Comparison of ENCODE assay signal across 1 cellular context in the genomic region with DNA sequence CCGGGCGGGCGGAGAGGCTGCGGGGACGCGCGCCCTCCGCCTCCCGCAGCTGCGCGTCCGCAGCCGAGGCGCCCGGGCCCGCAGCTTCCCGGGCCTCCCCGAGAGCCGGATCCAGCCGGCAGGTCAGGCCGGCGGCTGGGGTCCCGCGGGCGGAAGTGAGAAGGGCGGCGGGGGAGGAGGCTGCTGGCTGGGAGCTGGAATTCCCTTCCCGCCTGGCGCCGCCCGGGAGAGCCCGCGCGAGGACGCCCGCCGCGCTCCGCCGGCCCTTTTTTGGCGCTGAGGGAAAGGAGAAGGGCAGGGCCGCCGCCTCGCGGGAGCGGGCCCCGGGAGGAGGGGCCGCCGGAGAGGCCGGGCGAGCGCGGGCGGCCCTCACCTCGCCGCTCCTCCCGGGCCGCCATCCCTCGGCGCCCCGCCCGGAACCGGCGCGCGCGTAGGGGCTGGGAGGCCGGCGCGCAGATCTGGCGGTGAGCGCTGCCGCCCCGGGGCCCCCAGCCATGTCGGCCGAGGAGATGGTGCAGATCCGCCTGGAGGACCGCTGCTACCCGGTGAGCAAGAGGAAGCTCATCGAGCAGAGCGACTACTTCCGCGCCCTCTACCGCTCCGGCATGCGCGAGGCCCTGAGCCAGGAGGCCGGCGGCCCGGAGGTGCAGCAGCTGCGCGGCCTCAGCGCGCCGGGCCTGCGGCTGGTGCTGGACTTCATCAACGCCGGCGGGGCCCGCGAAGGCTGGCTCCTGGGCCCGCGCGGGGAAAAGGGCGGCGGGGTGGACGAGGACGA.
TF ChIP-seq lines count a peak whose summit lies in the region.

A gene with protein sequence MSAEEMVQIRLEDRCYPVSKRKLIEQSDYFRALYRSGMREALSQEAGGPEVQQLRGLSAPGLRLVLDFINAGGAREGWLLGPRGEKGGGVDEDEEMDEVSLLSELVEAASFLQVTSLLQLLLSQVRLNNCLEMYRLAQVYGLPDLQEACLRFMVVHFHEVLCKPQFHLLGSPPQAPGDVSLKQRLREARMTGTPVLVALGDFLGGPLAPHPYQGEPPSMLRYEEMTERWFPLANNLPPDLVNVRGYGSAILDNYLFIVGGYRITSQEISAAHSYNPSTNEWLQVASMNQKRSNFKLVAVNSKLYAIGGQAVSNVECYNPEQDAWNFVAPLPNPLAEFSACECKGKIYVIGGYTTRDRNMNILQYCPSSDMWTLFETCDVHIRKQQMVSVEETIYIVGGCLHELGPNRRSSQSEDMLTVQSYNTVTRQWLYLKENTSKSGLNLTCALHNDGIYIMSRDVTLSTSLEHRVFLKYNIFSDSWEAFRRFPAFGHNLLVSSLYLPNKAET (plus strand): TSS at position 397 of the 775 bp plus-strand sequence. CDS start 98 bp downstream, at position 495.
A gene (minus strand): TSS at position 400 of the 775 bp plus-strand sequence. CDS start 8,960 bp downstream, outside the sequence.

TF ChIP-seq in HepG2, 621 proteins besides CTCF, POLR2A, EP300 and RAD21 (continued from another document and continues in another):
- TF ChIP-seq, protein P1, sequence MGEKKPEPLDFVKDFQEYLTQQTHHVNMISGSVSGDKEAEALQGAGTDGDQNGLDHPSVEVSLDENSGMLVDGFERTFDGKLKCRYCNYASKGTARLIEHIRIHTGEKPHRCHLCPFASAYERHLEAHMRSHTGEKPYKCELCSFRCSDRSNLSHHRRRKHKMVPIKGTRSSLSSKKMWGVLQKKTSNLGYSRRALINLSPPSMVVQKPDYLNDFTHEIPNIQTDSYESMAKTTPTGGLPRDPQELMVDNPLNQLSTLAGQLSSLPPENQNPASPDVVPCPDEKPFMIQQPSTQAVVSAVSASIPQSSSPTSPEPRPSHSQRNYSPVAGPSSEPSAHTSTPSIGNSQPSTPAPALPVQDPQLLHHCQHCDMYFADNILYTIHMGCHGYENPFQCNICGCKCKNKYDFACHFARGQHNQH (CRISPR knock-in tag; IDR thresholded peaks at IDR 0.05) = no peak
- TF ChIP-seq REPIN1 (CRISPR knock-in tag; IDR thresholded peaks at IDR 0.05; ENCODE audit: borderline replicate concordance, low read depth) = no peak
- TF ChIP-seq, protein P2, sequence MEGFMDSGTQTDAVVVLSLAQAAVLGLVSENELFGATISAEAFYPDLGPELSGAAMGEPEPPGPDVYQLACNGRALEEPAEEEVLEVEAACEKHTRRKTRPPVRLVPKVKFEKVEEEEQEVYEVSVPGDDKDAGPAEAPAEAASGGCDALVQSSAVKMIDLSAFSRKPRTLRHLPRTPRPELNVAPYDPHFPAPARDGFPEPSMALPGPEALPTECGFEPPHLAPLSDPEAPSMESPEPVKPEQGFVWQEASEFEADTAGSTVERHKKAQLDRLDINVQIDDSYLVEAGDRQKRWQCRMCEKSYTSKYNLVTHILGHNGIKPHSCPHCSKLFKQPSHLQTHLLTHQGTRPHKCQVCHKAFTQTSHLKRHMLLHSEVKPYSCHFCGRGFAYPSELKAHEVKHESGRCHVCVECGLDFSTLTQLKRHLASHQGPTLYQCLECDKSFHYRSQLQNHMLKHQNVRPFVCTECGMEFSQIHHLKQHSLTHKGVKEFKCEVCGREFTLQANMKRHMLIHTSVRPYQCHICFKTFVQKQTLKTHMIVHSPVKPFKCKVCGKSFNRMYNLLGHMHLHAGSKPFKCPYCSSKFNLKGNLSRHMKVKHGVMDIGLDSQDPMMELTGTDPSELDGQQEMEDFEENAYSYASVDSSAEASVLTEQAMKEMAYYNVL (CRISPR knock-in tag; IDR thresholded peaks at IDR 0.05; ENCODE audit: borderline replicate concordance) = peak; percentile 37; the same call in 1 of the 2 replicates
- no peak for TF ChIP-seq ZNF607 (CRISPR knock-in tag; IDR thresholded peaks at IDR 0.05; ENCODE audit: borderline replicate concordance)
- TF ChIP-seq JUND (CRISPR knock-in tag; IDR thresholded peaks at IDR 0.05) = peak; percentile 22; the same call in 1 of the 2 replicates
- TF ChIP-seq, protein P3, sequence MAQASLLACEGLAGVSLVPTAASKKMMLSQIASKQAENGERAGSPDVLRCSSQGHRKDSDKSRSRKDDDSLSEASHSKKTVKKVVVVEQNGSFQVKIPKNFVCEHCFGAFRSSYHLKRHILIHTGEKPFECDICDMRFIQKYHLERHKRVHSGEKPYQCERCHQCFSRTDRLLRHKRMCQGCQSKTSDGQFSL (CRISPR knock-in tag; IDR thresholded peaks at IDR 0.05) = peak; percentile 46; the same call in 1 of the 2 replicates
- TF ChIP-seq TP53 (CRISPR knock-in tag; conservative IDR thresholded peaks at IDR 0.05) = no peak
- TF ChIP-seq, protein P4, sequence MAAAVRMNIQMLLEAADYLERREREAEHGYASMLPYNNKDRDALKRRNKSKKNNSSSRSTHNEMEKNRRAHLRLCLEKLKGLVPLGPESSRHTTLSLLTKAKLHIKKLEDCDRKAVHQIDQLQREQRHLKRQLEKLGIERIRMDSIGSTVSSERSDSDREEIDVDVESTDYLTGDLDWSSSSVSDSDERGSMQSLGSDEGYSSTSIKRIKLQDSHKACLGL (CRISPR knock-in tag; IDR thresholded peaks at IDR 0.05) = peak; percentile 82; the same call in 1 of the 2 replicates
- TF ChIP-seq SKI (IDR thresholded peaks at IDR 0.05; ENCODE audit: partially characterized antibody) = no peak
- TF ChIP-seq ASH2L (IDR thresholded peaks at IDR 0.05; ENCODE audit: insufficient read length, low read depth, low read length) = peak; percentile 47
- TF ChIP-seq, protein P5, sequence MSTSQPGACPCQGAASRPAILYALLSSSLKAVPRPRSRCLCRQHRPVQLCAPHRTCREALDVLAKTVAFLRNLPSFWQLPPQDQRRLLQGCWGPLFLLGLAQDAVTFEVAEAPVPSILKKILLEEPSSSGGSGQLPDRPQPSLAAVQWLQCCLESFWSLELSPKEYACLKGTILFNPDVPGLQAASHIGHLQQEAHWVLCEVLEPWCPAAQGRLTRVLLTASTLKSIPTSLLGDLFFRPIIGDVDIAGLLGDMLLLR (CRISPR knock-in tag; IDR thresholded peaks at IDR 0.05) = no peak; the same call in 1 of the 2 replicates
- no peak; the same call in 1 of the 2 replicates for TF ChIP-seq AKAP8 (CRISPR knock-in tag; IDR thresholded peaks at IDR 0.05)
- no peak for TF ChIP-seq AGO1 (IDR thresholded peaks at IDR 0.05; ENCODE audit: low read depth, low read length, poor library complexity, severe bottlenecking)
- no peak for TF ChIP-seq ZNF343 (CRISPR knock-in tag; IDR thresholded peaks at IDR 0.05)
- 0 out of 2 replicates have a peak, but pooled peaks have one; percentile 46 for TF ChIP-seq SRF (IDR thresholded peaks at IDR 0.05; ENCODE audit: low read depth, low read length)
- no peak; the same call in none of the 2 replicates for TF ChIP-seq ATF7-NPFF (CRISPR knock-in tag; IDR thresholded peaks at IDR 0.05; ENCODE audit: low read depth)
- TF ChIP-seq KLF12 (CRISPR knock-in tag; IDR thresholded peaks at IDR 0.05; ENCODE audit: borderline replicate concordance) = peak; percentile 73
- TF ChIP-seq HNRNPLL (IDR thresholded peaks at IDR 0.05; ENCODE audit: low read depth, low read length, poor library complexity, severe bottlenecking) = peak; percentile 68
- TF ChIP-seq ZSCAN21 (CRISPR knock-in tag; IDR thresholded peaks at IDR 0.05; ENCODE audit: borderline replicate concordance) = peak; percentile 80
- peak; percentile 31; the same call in 1 of the 2 replicates for TF ChIP-seq ZNF772 (CRISPR knock-in tag; IDR thresholded peaks at IDR 0.05)
- TF ChIP-seq, protein P6, sequence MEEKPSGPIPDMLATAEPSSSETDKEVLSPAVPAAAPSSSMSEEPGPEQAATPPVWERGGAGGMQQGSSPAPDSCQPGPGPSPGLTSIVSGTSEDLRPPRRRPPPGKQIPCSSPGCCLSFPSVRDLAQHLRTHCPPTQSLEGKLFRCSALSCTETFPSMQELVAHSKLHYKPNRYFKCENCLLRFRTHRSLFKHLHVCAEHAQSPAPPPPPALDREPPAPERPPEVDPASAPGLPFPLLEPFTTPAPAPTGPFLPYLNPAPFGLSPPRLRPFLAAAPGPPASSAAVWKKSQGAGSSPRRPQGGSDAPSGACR (CRISPR knock-in tag; IDR thresholded peaks at IDR 0.05) = no peak
- TF ChIP-seq ZIK1 (CRISPR knock-in tag; IDR thresholded peaks at IDR 0.05; ENCODE audit: borderline replicate concordance, low read depth) = peak; percentile 67; the same call in 1 of the 2 replicates
- TF ChIP-seq, protein P7, sequence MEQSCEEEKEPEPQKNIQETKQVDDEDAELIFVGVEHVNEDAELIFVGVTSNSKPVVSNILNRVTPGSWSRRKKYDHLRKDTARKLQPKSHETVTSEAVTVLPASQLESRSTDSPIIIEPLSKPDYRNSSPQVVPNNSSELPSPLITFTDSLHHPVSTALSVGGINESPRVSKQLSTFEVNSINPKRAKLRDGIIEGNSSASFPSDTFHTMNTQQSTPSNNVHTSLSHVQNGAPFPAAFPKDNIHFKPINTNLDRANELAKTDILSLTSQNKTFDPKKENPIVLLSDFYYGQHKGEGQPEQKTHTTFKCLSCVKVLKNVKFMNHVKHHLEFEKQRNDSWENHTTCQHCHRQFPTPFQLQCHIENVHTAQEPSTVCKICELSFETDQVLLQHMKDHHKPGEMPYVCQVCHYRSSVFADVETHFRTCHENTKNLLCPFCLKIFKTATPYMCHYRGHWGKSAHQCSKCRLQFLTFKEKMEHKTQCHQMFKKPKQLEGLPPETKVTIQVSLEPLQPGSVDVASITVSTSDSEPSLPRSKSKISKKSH (CRISPR knock-in tag; IDR thresholded peaks at IDR 0.05; ENCODE audit: borderline replicate concordance) = no peak
- TF ChIP-seq KLF6 (CRISPR knock-in tag; IDR thresholded peaks at IDR 0.05) = no peak; the same call in 1 of the 2 replicates
- no peak for TF ChIP-seq TGIF2 (CRISPR knock-in tag; IDR thresholded peaks at IDR 0.05)
- TF ChIP-seq, protein P8, sequence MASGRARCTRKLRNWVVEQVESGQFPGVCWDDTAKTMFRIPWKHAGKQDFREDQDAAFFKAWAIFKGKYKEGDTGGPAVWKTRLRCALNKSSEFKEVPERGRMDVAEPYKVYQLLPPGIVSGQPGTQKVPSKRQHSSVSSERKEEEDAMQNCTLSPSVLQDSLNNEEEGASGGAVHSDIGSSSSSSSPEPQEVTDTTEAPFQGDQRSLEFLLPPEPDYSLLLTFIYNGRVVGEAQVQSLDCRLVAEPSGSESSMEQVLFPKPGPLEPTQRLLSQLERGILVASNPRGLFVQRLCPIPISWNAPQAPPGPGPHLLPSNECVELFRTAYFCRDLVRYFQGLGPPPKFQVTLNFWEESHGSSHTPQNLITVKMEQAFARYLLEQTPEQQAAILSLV (CRISPR knock-in tag; IDR thresholded peaks at IDR 0.05; ENCODE audit: borderline replicate concordance) = 0 out of 2 replicates have a peak, but pooled peaks have one; percentile 49
- TF ChIP-seq, protein P9, sequence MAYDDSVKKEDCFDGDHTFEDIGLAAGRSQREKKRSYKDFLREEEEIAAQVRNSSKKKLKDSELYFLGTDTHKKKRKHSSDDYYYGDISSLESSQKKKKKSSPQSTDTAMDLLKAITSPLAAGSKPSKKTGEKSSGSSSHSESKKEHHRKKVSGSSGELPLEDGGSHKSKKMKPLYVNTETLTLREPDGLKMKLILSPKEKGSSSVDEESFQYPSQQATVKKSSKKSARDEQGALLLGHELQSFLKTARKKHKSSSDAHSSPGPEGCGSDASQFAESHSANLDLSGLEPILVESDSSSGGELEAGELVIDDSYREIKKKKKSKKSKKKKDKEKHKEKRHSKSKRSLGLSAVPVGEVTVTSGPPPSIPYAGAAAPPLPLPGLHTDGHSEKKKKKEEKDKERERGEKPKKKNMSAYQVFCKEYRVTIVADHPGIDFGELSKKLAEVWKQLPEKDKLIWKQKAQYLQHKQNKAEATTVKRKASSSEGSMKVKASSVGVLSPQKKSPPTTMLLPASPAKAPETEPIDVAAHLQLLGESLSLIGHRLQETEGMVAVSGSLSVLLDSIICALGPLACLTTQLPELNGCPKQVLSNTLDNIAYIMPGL (CRISPR knock-in tag; IDR thresholded peaks at IDR 0.05; ENCODE audit: borderline replicate concordance in 1 of 2, low read depth in 1 of 2) = peak; percentile 87; a peak in 2 of 4 replicates
- peak; percentile 72; the same call in 1 of the 2 replicates for TF ChIP-seq SATB2 (CRISPR knock-in tag; IDR thresholded peaks at IDR 0.05)
- TF ChIP-seq, protein P10, sequence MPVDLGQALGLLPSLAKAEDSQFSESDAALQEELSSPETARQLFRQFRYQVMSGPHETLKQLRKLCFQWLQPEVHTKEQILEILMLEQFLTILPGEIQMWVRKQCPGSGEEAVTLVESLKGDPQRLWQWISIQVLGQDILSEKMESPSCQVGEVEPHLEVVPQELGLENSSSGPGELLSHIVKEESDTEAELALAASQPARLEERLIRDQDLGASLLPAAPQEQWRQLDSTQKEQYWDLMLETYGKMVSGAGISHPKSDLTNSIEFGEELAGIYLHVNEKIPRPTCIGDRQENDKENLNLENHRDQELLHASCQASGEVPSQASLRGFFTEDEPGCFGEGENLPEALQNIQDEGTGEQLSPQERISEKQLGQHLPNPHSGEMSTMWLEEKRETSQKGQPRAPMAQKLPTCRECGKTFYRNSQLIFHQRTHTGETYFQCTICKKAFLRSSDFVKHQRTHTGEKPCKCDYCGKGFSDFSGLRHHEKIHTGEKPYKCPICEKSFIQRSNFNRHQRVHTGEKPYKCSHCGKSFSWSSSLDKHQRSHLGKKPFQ (CRISPR knock-in tag; IDR thresholded peaks at IDR 0.05; ENCODE audit: insufficient replicate concordance) = peak; percentile 73
- peak; percentile 60; the same call in 1 of the 2 replicates for TF ChIP-seq DNMT1 (CRISPR knock-in tag; IDR thresholded peaks at IDR 0.05)
- TF ChIP-seq ZNF569 (CRISPR knock-in tag; IDR thresholded peaks at IDR 0.05; ENCODE audit: borderline replicate concordance) = no peak
- no peak for TF ChIP-seq ZNF780A (CRISPR knock-in tag; IDR thresholded peaks at IDR 0.05)
- peak; percentile 54; the same call in 1 of the 2 replicates for TF ChIP-seq RFXAP (CRISPR knock-in tag; IDR thresholded peaks at IDR 0.05; ENCODE audit: borderline replicate concordance)
- TF ChIP-seq, protein P11, sequence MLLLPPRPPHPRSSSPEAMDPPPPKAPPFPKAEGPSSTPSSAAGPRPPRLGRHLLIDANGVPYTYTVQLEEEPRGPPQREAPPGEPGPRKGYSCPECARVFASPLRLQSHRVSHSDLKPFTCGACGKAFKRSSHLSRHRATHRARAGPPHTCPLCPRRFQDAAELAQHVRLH (CRISPR knock-in tag; IDR thresholded peaks at IDR 0.05; ENCODE audit: borderline replicate concordance, low read depth) = 0 out of 2 replicates have a peak, but pooled peaks have one; percentile 12
- TF ChIP-seq, protein P12, sequence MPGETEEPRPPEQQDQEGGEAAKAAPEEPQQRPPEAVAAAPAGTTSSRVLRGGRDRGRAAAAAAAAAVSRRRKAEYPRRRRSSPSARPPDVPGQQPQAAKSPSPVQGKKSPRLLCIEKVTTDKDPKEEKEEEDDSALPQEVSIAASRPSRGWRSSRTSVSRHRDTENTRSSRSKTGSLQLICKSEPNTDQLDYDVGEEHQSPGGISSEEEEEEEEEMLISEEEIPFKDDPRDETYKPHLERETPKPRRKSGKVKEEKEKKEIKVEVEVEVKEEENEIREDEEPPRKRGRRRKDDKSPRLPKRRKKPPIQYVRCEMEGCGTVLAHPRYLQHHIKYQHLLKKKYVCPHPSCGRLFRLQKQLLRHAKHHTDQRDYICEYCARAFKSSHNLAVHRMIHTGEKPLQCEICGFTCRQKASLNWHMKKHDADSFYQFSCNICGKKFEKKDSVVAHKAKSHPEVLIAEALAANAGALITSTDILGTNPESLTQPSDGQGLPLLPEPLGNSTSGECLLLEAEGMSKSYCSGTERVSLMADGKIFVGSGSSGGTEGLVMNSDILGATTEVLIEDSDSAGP (CRISPR knock-in tag; IDR thresholded peaks at IDR 0.05; ENCODE audit: borderline replicate concordance) = peak; percentile 64; the same call in 1 of the 2 replicates
- TF ChIP-seq RBM39 (IDR thresholded peaks at IDR 0.05; ENCODE audit: low read depth, low read length, poor library complexity, severe bottlenecking) = peak; percentile 82
- TF ChIP-seq ZFP62 (CRISPR knock-in tag; IDR thresholded peaks at IDR 0.05) = no peak
